1 cellular context compared by ENCODE assay signal in the genomic region with DNA sequence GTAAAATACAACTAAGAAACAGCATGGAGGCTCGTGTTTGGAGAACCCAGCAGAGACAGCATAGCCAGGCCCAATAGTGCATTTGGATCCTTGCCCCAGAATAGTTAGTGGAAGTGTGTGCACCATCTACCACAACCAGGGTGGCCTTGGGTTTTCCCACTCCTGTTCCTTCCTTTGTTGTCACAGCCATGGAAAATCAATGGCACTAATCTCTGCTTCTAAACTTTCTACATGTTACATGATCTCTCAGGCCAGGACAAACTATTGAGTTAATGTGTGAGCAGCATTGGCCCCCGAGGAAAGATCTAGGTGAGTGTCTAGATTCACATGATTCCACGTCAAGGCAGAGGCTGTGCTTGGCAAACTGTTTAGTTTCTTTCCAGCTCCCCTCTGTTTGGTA.
TF ChIP-seq lines count a peak whose summit lies in the region.

No MANE protein-coding gene starts in this region.

TF ChIP-seq in HepG2, 621 proteins besides CTCF, POLR2A, EP300 and RAD21 (continued from another document and continues in another):
- TF ChIP-seq, protein P1, sequence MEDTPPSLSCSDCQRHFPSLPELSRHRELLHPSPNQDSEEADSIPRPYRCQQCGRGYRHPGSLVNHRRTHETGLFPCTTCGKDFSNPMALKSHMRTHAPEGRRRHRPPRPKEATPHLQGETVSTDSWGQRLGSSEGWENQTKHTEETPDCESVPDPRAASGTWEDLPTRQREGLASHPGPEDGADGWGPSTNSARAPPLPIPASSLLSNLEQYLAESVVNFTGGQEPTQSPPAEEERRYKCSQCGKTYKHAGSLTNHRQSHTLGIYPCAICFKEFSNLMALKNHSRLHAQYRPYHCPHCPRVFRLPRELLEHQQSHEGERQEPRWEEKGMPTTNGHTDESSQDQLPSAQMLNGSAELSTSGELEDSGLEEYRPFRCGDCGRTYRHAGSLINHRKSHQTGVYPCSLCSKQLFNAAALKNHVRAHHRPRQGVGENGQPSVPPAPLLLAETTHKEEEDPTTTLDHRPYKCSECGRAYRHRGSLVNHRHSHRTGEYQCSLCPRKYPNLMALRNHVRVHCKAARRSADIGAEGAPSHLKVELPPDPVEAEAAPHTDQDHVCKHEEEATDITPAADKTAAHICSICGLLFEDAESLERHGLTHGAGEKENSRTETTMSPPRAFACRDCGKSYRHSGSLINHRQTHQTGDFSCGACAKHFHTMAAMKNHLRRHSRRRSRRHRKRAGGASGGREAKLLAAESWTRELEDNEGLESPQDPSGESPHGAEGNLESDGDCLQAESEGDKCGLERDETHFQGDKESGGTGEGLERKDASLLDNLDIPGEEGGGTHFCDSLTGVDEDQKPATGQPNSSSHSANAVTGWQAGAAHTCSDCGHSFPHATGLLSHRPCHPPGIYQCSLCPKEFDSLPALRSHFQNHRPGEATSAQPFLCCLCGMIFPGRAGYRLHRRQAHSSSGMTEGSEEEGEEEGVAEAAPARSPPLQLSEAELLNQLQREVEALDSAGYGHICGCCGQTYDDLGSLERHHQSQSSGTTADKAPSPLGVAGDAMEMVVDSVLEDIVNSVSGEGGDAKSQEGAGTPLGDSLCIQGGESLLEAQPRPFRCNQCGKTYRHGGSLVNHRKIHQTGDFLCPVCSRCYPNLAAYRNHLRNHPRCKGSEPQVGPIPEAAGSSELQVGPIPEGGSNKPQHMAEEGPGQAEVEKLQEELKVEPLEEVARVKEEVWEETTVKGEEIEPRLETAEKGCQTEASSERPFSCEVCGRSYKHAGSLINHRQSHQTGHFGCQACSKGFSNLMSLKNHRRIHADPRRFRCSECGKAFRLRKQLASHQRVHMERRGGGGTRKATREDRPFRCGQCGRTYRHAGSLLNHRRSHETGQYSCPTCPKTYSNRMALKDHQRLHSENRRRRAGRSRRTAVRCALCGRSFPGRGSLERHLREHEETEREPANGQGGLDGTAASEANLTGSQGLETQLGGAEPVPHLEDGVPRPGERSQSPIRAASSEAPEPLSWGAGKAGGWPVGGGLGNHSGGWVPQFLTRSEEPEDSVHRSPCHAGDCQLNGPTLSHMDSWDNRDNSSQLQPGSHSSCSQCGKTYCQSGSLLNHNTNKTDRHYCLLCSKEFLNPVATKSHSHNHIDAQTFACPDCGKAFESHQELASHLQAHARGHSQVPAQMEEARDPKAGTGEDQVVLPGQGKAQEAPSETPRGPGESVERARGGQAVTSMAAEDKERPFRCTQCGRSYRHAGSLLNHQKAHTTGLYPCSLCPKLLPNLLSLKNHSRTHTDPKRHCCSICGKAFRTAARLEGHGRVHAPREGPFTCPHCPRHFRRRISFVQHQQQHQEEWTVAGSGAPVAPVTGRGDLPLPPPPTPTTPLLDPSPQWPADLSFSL (CRISPR knock-in tag; IDR thresholded peaks at IDR 0.05): 0 out of 2 replicates have a peak, but pooled peaks have one; percentile 43
- TF ChIP-seq, protein P2, sequence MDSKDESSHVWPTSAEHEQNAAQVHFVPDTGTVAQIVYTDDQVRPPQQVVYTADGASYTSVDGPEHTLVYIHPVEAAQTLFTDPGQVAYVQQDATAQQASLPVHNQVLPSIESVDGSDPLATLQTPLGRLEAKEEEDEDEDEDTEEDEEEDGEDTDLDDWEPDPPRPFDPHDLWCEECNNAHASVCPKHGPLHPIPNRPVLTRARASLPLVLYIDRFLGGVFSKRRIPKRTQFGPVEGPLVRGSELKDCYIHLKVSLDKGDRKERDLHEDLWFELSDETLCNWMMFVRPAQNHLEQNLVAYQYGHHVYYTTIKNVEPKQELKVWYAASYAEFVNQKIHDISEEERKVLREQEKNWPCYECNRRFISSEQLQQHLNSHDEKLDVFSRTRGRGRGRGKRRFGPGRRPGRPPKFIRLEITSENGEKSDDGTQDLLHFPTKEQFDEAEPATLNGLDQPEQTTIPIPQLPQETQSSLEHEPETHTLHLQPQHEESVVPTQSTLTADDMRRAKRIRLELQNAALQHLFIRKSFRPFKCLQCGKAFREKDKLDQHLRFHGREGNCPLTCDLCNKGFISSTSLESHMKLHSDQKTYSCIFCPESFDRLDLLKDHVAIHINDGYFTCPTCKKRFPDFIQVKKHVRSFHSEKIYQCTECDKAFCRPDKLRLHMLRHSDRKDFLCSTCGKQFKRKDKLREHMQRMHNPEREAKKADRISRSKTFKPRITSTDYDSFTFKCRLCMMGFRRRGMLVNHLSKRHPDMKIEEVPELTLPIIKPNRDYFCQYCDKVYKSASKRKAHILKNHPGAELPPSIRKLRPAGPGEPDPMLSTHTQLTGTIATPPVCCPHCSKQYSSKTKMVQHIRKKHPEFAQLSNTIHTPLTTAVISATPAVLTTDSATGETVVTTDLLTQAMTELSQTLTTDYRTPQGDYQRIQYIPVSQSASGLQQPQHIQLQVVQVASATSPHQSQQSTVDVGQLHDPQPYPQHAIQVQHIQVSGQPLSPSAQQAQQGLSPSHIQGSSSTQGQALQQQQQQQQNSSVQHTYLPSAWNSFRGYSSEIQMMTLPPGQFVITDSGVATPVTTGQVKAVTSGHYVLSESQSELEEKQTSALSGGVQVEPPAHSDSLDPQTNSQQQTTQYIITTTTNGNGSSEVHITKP (CRISPR knock-in tag; IDR thresholded peaks at IDR 0.05; ENCODE audit: low read depth): no peak
- TF ChIP-seq ZNF160 (CRISPR knock-in tag; IDR thresholded peaks at IDR 0.05) (0 out of 2 replicates have a peak, but pooled peaks have one; percentile 48), FOXJ3 (CRISPR knock-in tag; IDR thresholded peaks at IDR 0.05; ENCODE audit: borderline replicate concordance) (no peak; the same call in 1 of the 2 replicates), ZMYM3 (CRISPR knock-in tag; IDR thresholded peaks at IDR 0.05) (peak; percentile 75; the same call in 1 of the 2 replicates), EZH2 (conservative IDR thresholded peaks at IDR 0.05; ENCODE audit: low read depth, low read length) (no peak), RARG (CRISPR knock-in tag; IDR thresholded peaks at IDR 0.05; ENCODE audit: low read depth) (no peak), ZNF136 (CRISPR knock-in tag; IDR thresholded peaks at IDR 0.05; ENCODE audit: low read depth) (no peak), CCAR2 (optimal IDR thresholded peaks at IDR 0.05; ENCODE audit: low read depth, low read length) (no peak), GLI4 (CRISPR knock-in tag; IDR thresholded peaks at IDR 0.05; ENCODE audit: borderline replicate concordance) (no peak), ZNF292 (CRISPR knock-in tag; IDR thresholded peaks at IDR 0.05; ENCODE audit: borderline replicate concordance, low read depth) (peak; percentile 75; the same call in 1 of the 2 replicates), NFRKB (IDR thresholded peaks at IDR 0.05) (no peak), ZSCAN21 (CRISPR knock-in tag; IDR thresholded peaks at IDR 0.05; ENCODE audit: borderline replicate concordance) (no peak), NCOA1 (CRISPR knock-in tag; IDR thresholded peaks at IDR 0.05) (no peak), ARHGAP35 (CRISPR knock-in tag; IDR thresholded peaks at IDR 0.05; ENCODE audit: borderline replicate concordance) (no peak), ZNF24 (IDR thresholded peaks at IDR 0.05) (no peak), ZNF788 (CRISPR knock-in tag; IDR thresholded peaks at IDR 0.05; ENCODE audit: borderline replicate concordance) (no peak), HES4 (CRISPR knock-in tag; IDR thresholded peaks at IDR 0.05; ENCODE audit: borderline replicate concordance) (no peak), RARA (CRISPR knock-in tag; IDR thresholded peaks at IDR 0.05) (peak; percentile 62; the same call in 1 of the 2 replicates), SIN3A (IDR thresholded peaks at IDR 0.05; ENCODE audit: borderline replicate concordance, low read depth, low read length) (no peak), SNAPC2 (CRISPR knock-in tag; IDR thresholded peaks at IDR 0.05) (no peak), KLF11 (CRISPR knock-in tag; IDR thresholded peaks at IDR 0.05) (no peak), GATAD2A (CRISPR knock-in tag; IDR thresholded peaks at IDR 0.05) (peak; percentile 91), ZBTB21 (CRISPR knock-in tag; IDR thresholded peaks at IDR 0.05) (no peak), RFXAP (CRISPR knock-in tag; IDR thresholded peaks at IDR 0.05; ENCODE audit: borderline replicate concordance) (no peak), NPAS2 (CRISPR knock-in tag; IDR thresholded peaks at IDR 0.05; ENCODE audit: borderline replicate concordance) (no peak), POLR2AphosphoS5 (IDR thresholded peaks at IDR 0.05; ENCODE audit: low read depth, low read length) (no peak)
- TF ChIP-seq, protein P3, sequence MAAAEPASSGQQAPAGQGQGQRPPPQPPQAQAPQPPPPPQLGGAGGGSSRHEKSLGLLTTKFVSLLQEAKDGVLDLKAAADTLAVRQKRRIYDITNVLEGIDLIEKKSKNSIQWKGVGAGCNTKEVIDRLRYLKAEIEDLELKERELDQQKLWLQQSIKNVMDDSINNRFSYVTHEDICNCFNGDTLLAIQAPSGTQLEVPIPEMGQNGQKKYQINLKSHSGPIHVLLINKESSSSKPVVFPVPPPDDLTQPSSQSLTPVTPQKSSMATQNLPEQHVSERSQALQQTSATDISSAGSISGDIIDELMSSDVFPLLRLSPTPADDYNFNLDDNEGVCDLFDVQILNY (CRISPR knock-in tag; conservative IDR thresholded peaks at IDR 0.05): no peak
- TF ChIP-seq, protein P4, sequence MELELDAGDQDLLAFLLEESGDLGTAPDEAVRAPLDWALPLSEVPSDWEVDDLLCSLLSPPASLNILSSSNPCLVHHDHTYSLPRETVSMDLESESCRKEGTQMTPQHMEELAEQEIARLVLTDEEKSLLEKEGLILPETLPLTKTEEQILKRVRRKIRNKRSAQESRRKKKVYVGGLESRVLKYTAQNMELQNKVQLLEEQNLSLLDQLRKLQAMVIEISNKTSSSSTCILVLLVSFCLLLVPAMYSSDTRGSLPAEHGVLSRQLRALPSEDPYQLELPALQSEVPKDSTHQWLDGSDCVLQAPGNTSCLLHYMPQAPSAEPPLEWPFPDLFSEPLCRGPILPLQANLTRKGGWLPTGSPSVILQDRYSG (CRISPR knock-in tag; IDR thresholded peaks at IDR 0.05): no peak
- TF ChIP-seq, protein P5, sequence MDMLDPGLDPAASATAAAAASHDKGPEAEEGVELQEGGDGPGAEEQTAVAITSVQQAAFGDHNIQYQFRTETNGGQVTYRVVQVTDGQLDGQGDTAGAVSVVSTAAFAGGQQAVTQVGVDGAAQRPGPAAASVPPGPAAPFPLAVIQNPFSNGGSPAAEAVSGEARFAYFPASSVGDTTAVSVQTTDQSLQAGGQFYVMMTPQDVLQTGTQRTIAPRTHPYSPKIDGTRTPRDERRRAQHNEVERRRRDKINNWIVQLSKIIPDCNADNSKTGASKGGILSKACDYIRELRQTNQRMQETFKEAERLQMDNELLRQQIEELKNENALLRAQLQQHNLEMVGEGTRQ (IDR thresholded peaks at IDR 0.05; ENCODE audit: low read depth, low read length): no peak
- TF ChIP-seq, protein P5 (CRISPR knock-in tag; IDR thresholded peaks at IDR 0.05; ENCODE audit: borderline replicate concordance): no peak
- TF ChIP-seq, protein P6, sequence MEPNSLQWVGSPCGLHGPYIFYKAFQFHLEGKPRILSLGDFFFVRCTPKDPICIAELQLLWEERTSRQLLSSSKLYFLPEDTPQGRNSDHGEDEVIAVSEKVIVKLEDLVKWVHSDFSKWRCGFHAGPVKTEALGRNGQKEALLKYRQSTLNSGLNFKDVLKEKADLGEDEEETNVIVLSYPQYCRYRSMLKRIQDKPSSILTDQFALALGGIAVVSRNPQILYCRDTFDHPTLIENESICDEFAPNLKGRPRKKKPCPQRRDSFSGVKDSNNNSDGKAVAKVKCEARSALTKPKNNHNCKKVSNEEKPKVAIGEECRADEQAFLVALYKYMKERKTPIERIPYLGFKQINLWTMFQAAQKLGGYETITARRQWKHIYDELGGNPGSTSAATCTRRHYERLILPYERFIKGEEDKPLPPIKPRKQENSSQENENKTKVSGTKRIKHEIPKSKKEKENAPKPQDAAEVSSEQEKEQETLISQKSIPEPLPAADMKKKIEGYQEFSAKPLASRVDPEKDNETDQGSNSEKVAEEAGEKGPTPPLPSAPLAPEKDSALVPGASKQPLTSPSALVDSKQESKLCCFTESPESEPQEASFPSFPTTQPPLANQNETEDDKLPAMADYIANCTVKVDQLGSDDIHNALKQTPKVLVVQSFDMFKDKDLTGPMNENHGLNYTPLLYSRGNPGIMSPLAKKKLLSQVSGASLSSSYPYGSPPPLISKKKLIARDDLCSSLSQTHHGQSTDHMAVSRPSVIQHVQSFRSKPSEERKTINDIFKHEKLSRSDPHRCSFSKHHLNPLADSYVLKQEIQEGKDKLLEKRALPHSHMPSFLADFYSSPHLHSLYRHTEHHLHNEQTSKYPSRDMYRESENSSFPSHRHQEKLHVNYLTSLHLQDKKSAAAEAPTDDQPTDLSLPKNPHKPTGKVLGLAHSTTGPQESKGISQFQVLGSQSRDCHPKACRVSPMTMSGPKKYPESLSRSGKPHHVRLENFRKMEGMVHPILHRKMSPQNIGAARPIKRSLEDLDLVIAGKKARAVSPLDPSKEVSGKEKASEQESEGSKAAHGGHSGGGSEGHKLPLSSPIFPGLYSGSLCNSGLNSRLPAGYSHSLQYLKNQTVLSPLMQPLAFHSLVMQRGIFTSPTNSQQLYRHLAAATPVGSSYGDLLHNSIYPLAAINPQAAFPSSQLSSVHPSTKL (CRISPR knock-in tag; IDR thresholded peaks at IDR 0.05): peak; percentile 84
- TF ChIP-seq, protein P7, sequence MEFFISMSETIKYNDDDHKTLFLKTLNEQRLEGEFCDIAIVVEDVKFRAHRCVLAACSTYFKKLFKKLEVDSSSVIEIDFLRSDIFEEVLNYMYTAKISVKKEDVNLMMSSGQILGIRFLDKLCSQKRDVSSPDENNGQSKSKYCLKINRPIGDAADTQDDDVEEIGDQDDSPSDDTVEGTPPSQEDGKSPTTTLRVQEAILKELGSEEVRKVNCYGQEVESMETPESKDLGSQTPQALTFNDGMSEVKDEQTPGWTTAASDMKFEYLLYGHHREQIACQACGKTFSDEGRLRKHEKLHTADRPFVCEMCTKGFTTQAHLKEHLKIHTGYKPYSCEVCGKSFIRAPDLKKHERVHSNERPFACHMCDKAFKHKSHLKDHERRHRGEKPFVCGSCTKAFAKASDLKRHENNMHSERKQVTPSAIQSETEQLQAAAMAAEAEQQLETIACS (CRISPR knock-in tag; IDR thresholded peaks at IDR 0.05): no peak
- TF ChIP-seq, protein P8, sequence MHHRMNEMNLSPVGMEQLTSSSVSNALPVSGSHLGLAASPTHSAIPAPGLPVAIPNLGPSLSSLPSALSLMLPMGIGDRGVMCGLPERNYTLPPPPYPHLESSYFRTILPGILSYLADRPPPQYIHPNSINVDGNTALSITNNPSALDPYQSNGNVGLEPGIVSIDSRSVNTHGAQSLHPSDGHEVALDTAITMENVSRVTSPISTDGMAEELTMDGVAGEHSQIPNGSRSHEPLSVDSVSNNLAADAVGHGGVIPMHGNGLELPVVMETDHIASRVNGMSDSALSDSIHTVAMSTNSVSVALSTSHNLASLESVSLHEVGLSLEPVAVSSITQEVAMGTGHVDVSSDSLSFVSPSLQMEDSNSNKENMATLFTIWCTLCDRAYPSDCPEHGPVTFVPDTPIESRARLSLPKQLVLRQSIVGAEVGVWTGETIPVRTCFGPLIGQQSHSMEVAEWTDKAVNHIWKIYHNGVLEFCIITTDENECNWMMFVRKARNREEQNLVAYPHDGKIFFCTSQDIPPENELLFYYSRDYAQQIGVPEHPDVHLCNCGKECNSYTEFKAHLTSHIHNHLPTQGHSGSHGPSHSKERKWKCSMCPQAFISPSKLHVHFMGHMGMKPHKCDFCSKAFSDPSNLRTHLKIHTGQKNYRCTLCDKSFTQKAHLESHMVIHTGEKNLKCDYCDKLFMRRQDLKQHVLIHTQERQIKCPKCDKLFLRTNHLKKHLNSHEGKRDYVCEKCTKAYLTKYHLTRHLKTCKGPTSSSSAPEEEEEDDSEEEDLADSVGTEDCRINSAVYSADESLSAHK (CRISPR knock-in tag; IDR thresholded peaks at IDR 0.05; ENCODE audit: borderline replicate concordance): no peak
